Comparison of ENCODE assay signal across 9 cellular contexts in the genomic region with DNA sequence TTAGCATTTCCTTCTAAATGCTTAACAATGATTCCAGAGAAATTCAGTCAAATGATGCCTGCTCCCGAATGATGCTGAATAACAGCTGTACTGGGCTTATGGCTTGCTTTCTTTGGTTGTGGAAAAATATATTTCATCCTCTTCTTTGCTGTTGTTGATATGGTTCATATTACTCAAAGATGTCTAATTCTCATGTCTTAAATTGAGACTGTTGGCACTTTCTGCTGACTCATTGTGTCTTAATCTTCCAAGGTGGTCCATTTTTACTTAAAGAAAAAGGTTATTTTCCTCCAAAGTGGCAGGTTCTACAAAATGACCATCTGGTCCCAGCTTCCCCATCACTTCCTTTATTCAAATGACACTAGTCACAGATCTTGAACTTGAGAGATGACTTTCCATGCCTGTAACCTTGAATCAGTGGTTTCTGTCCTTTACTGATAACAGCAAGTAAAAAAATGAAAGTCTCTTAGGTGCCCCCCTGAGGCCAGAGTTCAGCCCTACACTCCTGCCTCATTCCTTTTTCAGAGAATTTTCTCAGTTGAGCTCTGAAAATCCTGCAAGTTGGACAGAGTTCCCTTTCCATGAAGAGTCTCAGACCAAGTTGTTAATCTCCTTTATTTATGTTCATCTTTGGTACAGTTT. TPM values are rescaled to one million over a fixed set of nuclear protein-coding genes. Genes with fewer than 3 reads are reported as not detected.
A peak's percentile ranks its signal among the peaks of the same experiment; 100 is the strongest.
DNase-seq lines count a peak whose midpoint lies in the region; ATAC-seq and TF ChIP-seq lines count a peak whose summit lies in the region.
"Had no signal": no experiment of that assay in that cellular context is flagged by ENCODE, and none has a peak within 500 bp of the region (broad histone marks: within the 10 kb centered on the region; RNA-seq: fewer than 3 reads in every experiment).

No MANE protein-coding gene starts in this region.

- H3K27me3 Mint-ChIP-seq in Calu3 (ENCODE audit: unreplicated experiment): peaks cover 28% of the 10 kb centered on the region
- peaks cover 1% of the 10 kb centered on the region for H3K27me3 Mint-ChIP-seq in activated T-helper 1 cell treated with anti-CD3 and anti-CD28 coated beads, Interleukin-12 subunit alpha, Interleukin-12 subunit beta, Interleukin-2, Interleukin-4 antibody, amounts not matched to agents 30 ng/mL and 10 ng/mL and 1 ng/mL, durations not matched to agents 14 hours and 24 hours and 36 hours (ENCODE audit: insufficient read depth)

- no peak overlapping the region for H3K4me3 ChIP-seq in KMS-11 (IDR thresholded peaks at IDR 0.05; ENCODE audit: insufficient read depth, low read depth, low read length)

- ATAC-seq in HG03460 (IDR thresholded peaks at IDR 0.05; ENCODE audit: unreplicated experiment): no peak

- no peak overlapping the region for H3K27ac Mint-ChIP-seq in Calu3 (ENCODE audit: unreplicated experiment)
- no peak overlapping the region for H3K27ac Mint-ChIP-seq in activated T-helper 1 cell treated with anti-CD3 and anti-CD28 coated beads, Interleukin-12 subunit alpha, Interleukin-12 subunit beta, Interleukin-2, Interleukin-4 antibody, amounts not matched to agents 30 ng/mL and 10 ng/mL and 1 ng/mL, durations not matched to agents 14 hours and 24 hours and 36 hours

- no peaks in the 10 kb centered on the region for H3K27me3 ChIP-seq in KMS-11 (ENCODE audit: insufficient read depth, low read depth)

- H4K20me1 ChIP-seq in KMS-11 (ENCODE audit: insufficient read depth): no peaks in the 10 kb centered on the region

- H3K4me3 Mint-ChIP-seq in Calu3 (ENCODE audit: low read depth, unreplicated experiment): no peak overlapping the region
- H3K4me3 Mint-ChIP-seq in activated T-helper 1 cell treated with anti-CD3 and anti-CD28 coated beads, Interleukin-12 subunit alpha, Interleukin-12 subunit beta, Interleukin-2, Interleukin-4 antibody, amounts not matched to agents 30 ng/mL and 10 ng/mL and 1 ng/mL, durations not matched to agents 14 hours and 24 hours and 36 hours: no peak overlapping the region

- TF ChIP-seq CTCF in GM12872 (IDR thresholded peaks at IDR 0.05; ENCODE audit: insufficient read depth, low read depth, low read length) (peak; percentile 41; the same call in 1 of the 3 replicates), KMS-11 (conservative IDR thresholded peaks at IDR 0.05; ENCODE audit: low read depth, low read length) (0 out of 2 replicates have a peak, but pooled peaks have one; percentile 31), Calu3 (IDR thresholded peaks at IDR 0.05; ENCODE audit: unreplicated experiment) (no peak)

- no TSS peak for BruUV-seq in Calu3 (replicated peaks; lab: Mats Ljungman, UMichigan)

- peak; percentile 38 for DNase-seq in SW480 (ENCODE audit: low spot score)
- peak; percentile 18 for DNase-seq in left kidney (ENCODE audit: low read depth, low spot score)
- no peak for DNase-seq in Calu3
- no peak for DNase-seq in DMS114 treated with DMSO at 0.1 percent for 48 hours (lab: John Stamatoyannopoulos, UW; ENCODE audit: unreplicated experiment)
- DNase-seq in activated T-helper 1 cell treated with anti-CD3 and anti-CD28 coated beads, Interleukin-12 subunit alpha, Interleukin-12 subunit beta, Interleukin-2, Interleukin-4 antibody, amounts not matched to agents 30 ng/mL and 10 ng/mL and 1 ng/mL, durations not matched to agents 14 hours and 24 hours and 36 hours (ENCODE audit: low spot score): no peak
- DNase-seq: NCI-H187 treated with DMSO at 0.1 percent for 48 hours had no signal

- no peak overlapping the region for H3K4me2 ChIP-seq in KMS-11

- no peaks in the 10 kb centered on the region for H3K4me1 Mint-ChIP-seq in Calu3 (ENCODE audit: low read depth, unreplicated experiment)
- no peaks in the 10 kb centered on the region for H3K4me1 Mint-ChIP-seq in activated T-helper 1 cell treated with anti-CD3 and anti-CD28 coated beads, Interleukin-12 subunit alpha, Interleukin-12 subunit beta, Interleukin-2, Interleukin-4 antibody, amounts not matched to agents 30 ng/mL and 10 ng/mL and 1 ng/mL, durations not matched to agents 14 hours and 24 hours and 36 hours (ENCODE audit: low read depth)

- intact Hi-C loops in Calu3 (cut with micrococcal nuclease; ENCODE audit: unreplicated experiment): loop anchor here (10.0 kb wide), 1 partner anchor 131 kb away; no protein-coding TSS in a partner anchor
- intact Hi-C loops in activated T-helper 1 cell treated with anti-CD3 and anti-CD28 coated beads, Interleukin-12 subunit alpha, Interleukin-12 subunit beta, Interleukin-2, Interleukin-4 antibody, amounts not matched to agents 30 ng/mL and 10 ng/mL and 1 ng/mL, durations not matched to agents 14 hours and 24 hours and 36 hours (cut with micrococcal nuclease): loop anchor here (2.0 kb wide), 1 partner anchor 247 kb away; no protein-coding TSS in a partner anchor

- H3K9ac ChIP-seq in KMS-11: no peak overlapping the region

- CTCF ChIA-PET in Calu3 (lab: Charles Lee): interaction anchor here (0.8 to 1.0 kb wide), 2 partner anchors 149 to 247 kb away, joined by 3 read pairs; no protein-coding TSS in a partner anchor

- no peaks in the 10 kb centered on the region for H3K4me1 ChIP-seq in KMS-11 (ENCODE audit: low read depth, poor library complexity, severe bottlenecking)

- no peak overlapping the region for H2AFZ ChIP-seq in KMS-11 (ENCODE audit: low read depth)

- no peaks in the 10 kb centered on the region for H3K36me3 Mint-ChIP-seq in Calu3 (ENCODE audit: insufficient read depth, unreplicated experiment)
- H3K36me3 Mint-ChIP-seq in activated T-helper 1 cell treated with anti-CD3 and anti-CD28 coated beads, Interleukin-12 subunit alpha, Interleukin-12 subunit beta, Interleukin-2, Interleukin-4 antibody, amounts not matched to agents 30 ng/mL and 10 ng/mL and 1 ng/mL, durations not matched to agents 14 hours and 24 hours and 36 hours (ENCODE audit: low read depth): no peaks in the 10 kb centered on the region

- no peaks in the 10 kb centered on the region for H3K79me2 ChIP-seq in KMS-11 (ENCODE audit: insufficient read depth, low read depth)

- H3K27ac ChIP-seq in KMS-11: no peak overlapping the region

- H3K36me3 ChIP-seq in KMS-11 (ENCODE audit: insufficient read depth): no peaks in the 10 kb centered on the region

- H3K9me3 Mint-ChIP-seq in Calu3 (ENCODE audit: low read depth, unreplicated experiment): no peaks in the 10 kb centered on the region
- H3K9me3 Mint-ChIP-seq in activated T-helper 1 cell treated with anti-CD3 and anti-CD28 coated beads, Interleukin-12 subunit alpha, Interleukin-12 subunit beta, Interleukin-2, Interleukin-4 antibody, amounts not matched to agents 30 ng/mL and 10 ng/mL and 1 ng/mL, durations not matched to agents 14 hours and 24 hours and 36 hours: no peaks in the 10 kb centered on the region

RNA-seq across cellular contexts. Expression of gene SNAP25, which starts 6.9 kb away (rescaled TPM):
- 0.73 and 0.83 TPM in 2 replicates for total RNA-seq in Calu3 (2022)
- 3.7 and 3.9 TPM in 2 replicates for total RNA-seq in activated T-helper 1 cell treated with anti-CD3 and anti-CD28 coated beads, Interleukin-12 subunit alpha, Interleukin-12 subunit beta, Interleukin-2, Interleukin-4 antibody, amounts not matched to agents 30 ng/mL and 10 ng/mL and 1 ng/mL, durations not matched to agents 14 hours and 24 hours and 36 hours

Comparison
In these comparisons a context has a peak if more than half of its experiments do, and no peak if none do; other contexts are left out.
1. DNase-seq: peak in SW480 (single experiment) and left kidney (single experiment); none in Calu3 (single experiment), DMS114 treated with DMSO at 0.1 percent for 48 hours (single experiment) and activated T-helper 1 cell treated with anti-CD3 and anti-CD28 coated beads, Interleukin-12 subunit alpha, Interleukin-12 subunit beta, Interleukin-2, Interleukin-4 antibody, amounts not matched to agents 30 ng/mL and 10 ng/mL and 1 ng/mL, durations not matched to agents 14 hours and 24 hours and 36 hours (single experiment).